ENCODE assay signal across 8 cellular contexts in genomic region chr9:4680178-4680535, GRCh38. TPM values are rescaled to one million over a fixed set of nuclear protein-coding genes. Genes with fewer than 3 reads are reported as not detected.
DNase-seq lines count a peak whose midpoint lies in the region; ATAC-seq and TF ChIP-seq lines count a peak whose summit lies in the region.

No MANE protein-coding gene starts in this region.

- H3K27ac ChIP-seq in A673 (ENCODE audit: low read depth, low read length, poor library complexity, severe bottlenecking) (peak overlapping the region; percentile 98), body of pancreas (peak overlapping the region; percentile 85 to 97 (median 96)), lower lobe of right lung (peak overlapping the region; percentile 96)

- H3K4me3 ChIP-seq in A673 (ENCODE audit: low read depth, low read length, poor library complexity, severe bottlenecking) (peak overlapping the region; percentile 83), body of pancreas (peak overlapping the region; percentile 49 to 88), lower lobe of right lung (peak overlapping the region; percentile 81)

- no peak for TF ChIP-seq CTCF in A673 (conservative IDR thresholded peaks at IDR 0.05; ENCODE audit: low read depth, low read length)
- no peak for TF ChIP-seq CTCF in body of pancreas (IDR thresholded peaks at IDR 0.05)
- TF ChIP-seq CTCF in lower lobe of right lung (IDR thresholded peaks at IDR 0.05), result no peak

- BruUV-seq in A673 (replicated peaks; lab: Mats Ljungman, UMichigan), result no TSS peak

- POLR2A ChIA-PET in A673 (lab: Charles Lee; ENCODE audit: low non-redundant PET), result no interaction called here

- no peaks in the 10 kb centered on the region for H3K27me3 ChIP-seq in A673 (replicated peaks; ENCODE audit: insufficient read depth, low read depth, low read length, poor library complexity)
- no peaks in the 10 kb centered on the region for H3K27me3 ChIP-seq in body of pancreas
- no peaks in the 10 kb centered on the region for H3K27me3 ChIP-seq in lower lobe of right lung (ENCODE audit: low read depth)

- DNase-seq in A673 (ENCODE audit: low spot score) (no peak), body of pancreas (no peak), lower lobe of right lung (no peak), dedifferentiated amniotic fluid mesenchymal stem cell (ENCODE audit: extremely low spot score) (no peak), T-helper 1 cell (no peak)
- DNase-seq in activated CD4-positive, alpha-beta T cell treated with anti-CD3 and anti-CD28 coated beads, Interleukin-2, amount 50 U/mL, for 4 hours, result no peak

- TF ChIP-seq POLR2A in body of pancreas (IDR thresholded peaks at IDR 0.05), result no peak

- H3K36me3 ChIP-seq in A673 (ENCODE audit: insufficient read depth, low read length, poor library complexity, severe bottlenecking) (peaks cover 10% of the 10 kb centered on the region), body of pancreas (replicated peaks in 1 of 2; ENCODE audit: insufficient read depth in 1 of 2, low read depth in 2 of 2) (peaks cover 0 to 3% of the 10 kb centered on the region in 2 donors), lower lobe of right lung (peaks cover 5% of the 10 kb centered on the region)

- intact Hi-C loops in A673 (cut with micrococcal nuclease; ENCODE audit: unreplicated experiment), result no loop called here
- intact Hi-C loops in body of pancreas (cut with DNase I), result no loop called here
- intact Hi-C loops in lower lobe of right lung (cut with DNase I), result no loop called here

- ATAC-seq in HG03066 (IDR thresholded peaks at IDR 0.05; ENCODE audit: low read depth, unreplicated experiment), result peak; percentile 1
- no peak for ATAC-seq in body of pancreas
- ATAC-seq in lower lobe of right lung, result peak; percentile 20 to 34
- ATAC-seq in GM18867 (IDR thresholded peaks at IDR 0.05; ENCODE audit: unreplicated experiment), result no peak

- CTCF ChIA-PET in A673 (lab: Charles Lee), result no interaction called here

- H3K9me3 ChIP-seq in A673 (ENCODE audit: low read depth, low read length, poor library complexity, severe bottlenecking) (no peaks in the 10 kb centered on the region), body of pancreas (no peaks in the 10 kb centered on the region), lower lobe of right lung (no peaks in the 10 kb centered on the region)

- H3K4me1 ChIP-seq in A673 (ENCODE audit: insufficient read depth, low read length, poor library complexity, severe bottlenecking) (peaks cover 20% of the 10 kb centered on the region), body of pancreas (peaks cover 26% of the 10 kb centered on the region), lower lobe of right lung (peaks cover 21% of the 10 kb centered on the region)

- 0% methylated on average over 10 of the region's 10 CpGs for WGBS in body of pancreas, 2 donors

RNA-seq across cellular contexts. Expression of gene CDC37L1, which starts 0.8 kb away (rescaled TPM):
- total RNA-seq in A673 (2021), result 26.8 and 28.7 TPM in 2 replicates
- 1 to 10 TPM; 7.9 to 9.9 TPM for total RNA-seq in body of pancreas
- total RNA-seq in lower lobe of right lung, result 14.3 TPM

RNA-seq across cellular contexts. Expression of gene SPATA6L, which starts 13.9 kb away (rescaled TPM):
- total RNA-seq in A673 (2021) (20.4 and 21.2 TPM in 2 replicates), body of pancreas (10 to 100 TPM in 1 of 2 donors, 1 to 10 TPM in 1; 3.6 to 10.9 TPM), lower lobe of right lung (16.3 TPM)

RNA-seq across cellular contexts. Expression of gene PLPP6, which starts 18.1 kb away (rescaled TPM):
- total RNA-seq in A673 (2021) (30.9 and 39.5 TPM in 2 replicates), body of pancreas (10 to 100 TPM; 16.2 to 17.1 TPM), lower lobe of right lung (5.3 TPM)

Comparison
In these comparisons a context has a peak if more than half of its experiments do, and no peak if none do; other contexts are left out.
1. ATAC-seq: peak in HG03066 (single experiment) and lower lobe of right lung (2 of 2); none in body of pancreas (single experiment) and GM18867 (single experiment).
2. Peak in every context shown above with its lines, with median percentiles within 50 percentile points of each other: H3K27ac ChIP-seq and H3K4me3 ChIP-seq.